29 cellular contexts compared by ENCODE assay signal in genomic region chr11:62605902-62606301, GRCh38.
"Had no signal": no experiment of that assay in that cellular context is flagged by ENCODE, and none has a peak within 500 bp of the region (broad histone marks: within the 10 kb centered on the region; RNA-seq: fewer than 3 reads in every experiment).

No MANE protein-coding gene starts in this region.

- H3K9me3 Mint-ChIP-seq: activated CD4-positive, alpha-beta T cell treated with anti-CD3 and anti-CD28 coated beads, Interleukin-2, amount 10 ng/mL, durations not matched to agents 7 days and 5 days; activated naive CD8-positive, alpha-beta T cell treated with anti-CD3 and anti-CD28 coated beads, Interleukin-2, amount 50 U/mL, for 24 hours; activated T-helper 2 cell treated with anti-CD3 and anti-CD28 coated beads, Interferon-gamma antibody, Interleukin-2, Interleukin-4, amounts not matched to agents 10 μg/mL and 5 μg/mL and 100 μg/mL, durations not matched to agents 14 hours and 24 hours and 36 hours had no signal

- H3K27ac Mint-ChIP-seq: activated CD4-positive, alpha-beta T cell treated with anti-CD3 and anti-CD28 coated beads for 36 hours; activated CD8-positive, alpha-beta memory T cell treated with anti-CD3 and anti-CD28 coated beads, Interleukin-2, amount 10 ng/mL, durations not matched to agents 7 days and 5 days; activated naive CD8-positive, alpha-beta T cell; activated naive CD8-positive, alpha-beta T cell treated with anti-CD3 and anti-CD28 coated beads, Interleukin-2, amount 50 U/mL, for 24 hours; activated T-helper 2 cell treated with anti-CD3 and anti-CD28 coated beads, Interferon-gamma antibody, Interleukin-2, Interleukin-4, amounts not matched to agents 10 μg/mL and 5 μg/mL and 100 μg/mL, durations not matched to agents 14 hours and 24 hours and 36 hours had no signal

- H3K36me3 Mint-ChIP-seq: brain had no signal

- H3K4me3 Mint-ChIP-seq: activated CD4-positive, alpha-beta T cell treated with anti-CD3 and anti-CD28 coated beads for 36 hours; activated CD4-positive, alpha-beta T cell treated with anti-CD3 and anti-CD28 coated beads, Interleukin-2, amount 10 ng/mL, durations not matched to agents 7 days and 5 days; activated CD8-positive, alpha-beta memory T cell treated with anti-CD3 and anti-CD28 coated beads, Interleukin-2, amount 10 ng/mL, durations not matched to agents 7 days and 5 days; activated naive CD8-positive, alpha-beta T cell; activated naive CD8-positive, alpha-beta T cell treated with anti-CD3 and anti-CD28 coated beads, Interleukin-2, amount 50 U/mL, for 24 hours had no signal

- H3K27me3 ChIP-seq: MG63 had no signal

- H3K4me3 ChIP-seq: MG63 had no signal

- DNase-seq: activated CD4-positive, alpha-beta T cell treated with anti-CD3 and anti-CD28 coated beads for 36 hours; activated CD4-positive, alpha-beta T cell treated with anti-CD3 and anti-CD28 coated beads, Interleukin-2, amount 10 ng/mL, durations not matched to agents 7 days and 5 days; activated CD4-positive, alpha-beta T cell treated with anti-CD3 and anti-CD28 coated beads, Interleukin-2, amount 50 U/mL, for 48 hours; activated CD8-positive, alpha-beta memory T cell treated with anti-CD3 and anti-CD28 coated beads for 24 hours; activated CD8-positive, alpha-beta memory T cell treated with anti-CD3 and anti-CD28 coated beads, Interleukin-2, amount 10 ng/mL, durations not matched to agents 7 days and 5 days; activated CD8-positive, alpha-beta memory T cell treated with anti-CD3 and anti-CD28 coated beads, Interleukin-2, amount 50 U/mL, for 48 hours; activated gamma-delta T cell; activated naive CD4-positive, alpha-beta T cell treated with Interleukin-2 at 50 U/mL for 16 hours; activated naive CD8-positive, alpha-beta T cell treated with anti-CD3 and anti-CD28 coated beads, Interleukin-2, amount 50 U/mL, for 24 hours; anterior cingulate cortex; caudate nucleus; cerebellar nuclear complex; Kasumi-1; KG1; MG63; NCI-H1048; NCI-H1105 treated with DMSO at 0.1 percent for 48 hours; NCI-H1436; NCI-H1694; NCI-H2029; NCI-H345; NCI-H524 treated with DMSO at 0.1 percent for 48 hours; SW 1271; T1000 had no signal

- ATAC-seq: activated CD4-positive, alpha-beta T cell treated with anti-CD3 and anti-CD28 coated beads for 36 hours; activated CD4-positive, CD25-positive, alpha-beta regulatory T cell treated with anti-CD3 and anti-CD28 coated beads, Interleukin-2, amount 50 U/mL, for 24 hours; activated CD8-positive, alpha-beta memory T cell treated with anti-CD3 and anti-CD28 coated beads, Interleukin-2, amount 10 ng/mL, durations not matched to agents 7 days and 5 days; activated naive CD8-positive, alpha-beta T cell treated with anti-CD3 and anti-CD28 coated beads, Interleukin-2, amount 50 U/mL, for 24 hours; Panc1 had no signal

- H3K9me3 ChIP-seq: MG63 had no signal

- H3K27me3 Mint-ChIP-seq: activated CD4-positive, alpha-beta T cell treated with anti-CD3 and anti-CD28 coated beads for 36 hours; activated CD4-positive, alpha-beta T cell treated with anti-CD3 and anti-CD28 coated beads, Interleukin-2, amount 10 ng/mL, durations not matched to agents 7 days and 5 days; activated CD8-positive, alpha-beta memory T cell treated with anti-CD3 and anti-CD28 coated beads, Interleukin-2, amount 10 ng/mL, durations not matched to agents 7 days and 5 days; activated naive CD8-positive, alpha-beta T cell had no signal
